ENCODE assay signal across 8 cellular contexts in genomic region chrX:74535211-74535621, GRCh38.
DNase-seq lines count a peak whose midpoint lies in the region; FAIRE-seq and TF ChIP-seq lines count a peak whose summit lies in the region.

No MANE protein-coding gene starts in this region.

- no peak for FAIRE-seq in GM12892 (lab: Jason Lieb, UNC)

- H4K20me1 ChIP-seq in DOHH2 (ENCODE audit: control insufficient read depth, insufficient read depth, low read depth, low read length): no peaks in the 10 kb centered on the region

- H3F3A ChIP-seq in DOHH2 (ENCODE audit: control insufficient read depth, insufficient read depth): no peaks in the 10 kb centered on the region

- POLR2A ChIA-PET in HEK293 (lab: Yijun Ruan, JAX): interaction anchor here (0.7 to 0.8 kb wide), 2 partner anchors 114 to 153 kb away, joined by 3 read pairs; partner anchors contain the start of gene SLC16A2

- no peaks in the 10 kb centered on the region for H3K36me3 ChIP-seq in DOHH2 (ENCODE audit: control insufficient read depth, low read length)
- H3K36me3 ChIP-seq in HEK293 (ENCODE audit: control insufficient read depth in 2 of 2, insufficient read depth in 1 of 2, low read length in 2 of 2): peaks cover 0 to 8% of the 10 kb centered on the region in 2 experiments; a peak in 1 of 3 replicates
- peaks cover 5% of the 10 kb centered on the region for H3K36me3 ChIP-seq in skeletal muscle satellite cell (ENCODE audit: insufficient read depth, low read length)

- no peak overlapping the region for H3K27ac ChIP-seq in DOHH2 (ENCODE audit: low read depth, low read length)
- peak overlapping the region; percentile 90 for H3K27ac ChIP-seq in HEK293 (ENCODE audit: extremely low read depth, low read depth, low read length)

- H3K4me3 ChIP-seq in DOHH2 (ENCODE audit: low read length) (peak overlapping the region; percentile 39; the same call in 1 of the 2 replicates), HEK293 (ENCODE audit: low read depth, low read length) (peak overlapping the region; percentile 33), iPS-18c (ENCODE audit: insufficient read depth, low read depth, low read length) (peak overlapping the region; percentile 42; the same call in 1 of the 2 replicates), skeletal muscle satellite cell (ENCODE audit: low read length) (peak overlapping the region; percentile 52)

- H3K27me3 ChIP-seq in DOHH2 (ENCODE audit: control insufficient read depth, low read length): peaks cover 12% of the 10 kb centered on the region
- H3K27me3 ChIP-seq in skeletal muscle satellite cell (ENCODE audit: control insufficient read depth, insufficient read depth, low read length): no peaks in the 10 kb centered on the region

- in situ Hi-C loops in T47D (cut with HindIII; ENCODE audit: low pct_unique_long_range_greater_than_20kb, low sequenced_read_pairs): no loop called here

- CTCF ChIA-PET in HEK293 (lab: Yijun Ruan, JAX): interaction anchor here (0.6 to 3.0 kb wide), 13 partner anchors 10 to 156 kb away, joined by 3 to 18 read pairs (median 4); no protein-coding TSS in a partner anchor

- peak; percentile 1 for DNase-seq in NCI-H774 (lab: John Stamatoyannopoulos, UW)
- DNase-seq in T47D (ENCODE audit: low read depth in 1 of 2, low spot score in 1 of 2): peak; percentile 28 to 58
- no peak for DNase-seq in GM12892 (ENCODE audit: insufficient read length)
- DNase-seq in activated CD8-positive, alpha-beta memory T cell treated with anti-CD3 and anti-CD28 coated beads for 24 hours: no peak

- TF ChIP-seq POLR2A in GM12892 (IDR thresholded peaks at IDR 0.05; ENCODE audit: low read depth, low read length): no peak

- TF ChIP-seq CTCF in DOHH2 (IDR thresholded peaks at IDR 0.05; ENCODE audit: low read depth, low read length, poor library complexity, severe bottlenecking) (no peak), HEK293 (tag by site-specific recombination; IDR thresholded peaks at IDR 0.05) (no peak)

- H3K9ac ChIP-seq in skeletal muscle satellite cell (ENCODE audit: low read depth, low read length): peak overlapping the region; percentile 78

- H3K4me1 ChIP-seq in DOHH2 (ENCODE audit: control insufficient read depth, low read length): no peaks in the 10 kb centered on the region; the same call in 1 of the 2 replicates
- H3K4me1 ChIP-seq in HEK293 (ENCODE audit: control insufficient read depth, insufficient read depth, low read length): peaks cover 7% of the 10 kb centered on the region; the same call in 1 of the 2 replicates
- H3K4me1 ChIP-seq in skeletal muscle satellite cell (ENCODE audit: control insufficient read depth, insufficient read depth, low read length): peaks cover 18% of the 10 kb centered on the region

- H3K4me2 ChIP-seq in DOHH2 (ENCODE audit: low read length): peak overlapping the region; percentile 55; the same call in 1 of the 2 replicates
- H3K4me2 ChIP-seq in skeletal muscle satellite cell (ENCODE audit: low read length): peak overlapping the region; percentile 87

- H3K9me3 ChIP-seq in DOHH2 (ENCODE audit: control insufficient read depth, insufficient read depth, low read length): no peaks in the 10 kb centered on the region
- H3K9me3 ChIP-seq in HEK293 (ENCODE audit: control insufficient read depth, insufficient read depth, low read depth, low read length): no peaks in the 10 kb centered on the region; the same call in 1 of the 2 replicates
- H3K9me3 ChIP-seq in iPS-18c (ENCODE audit: control insufficient read depth, insufficient read depth, low read length): peaks cover 14% of the 10 kb centered on the region
- no peaks in the 10 kb centered on the region for H3K9me3 ChIP-seq in skeletal muscle satellite cell (replicated peaks; ENCODE audit: low read length)

- H3K9me2 ChIP-seq in DOHH2 (replicated peaks; ENCODE audit: control insufficient read depth, low read length): no peaks in the 10 kb centered on the region

- no peaks in the 10 kb centered on the region for H3K79me2 ChIP-seq in DOHH2 (ENCODE audit: control insufficient read depth, low read length)

TF ChIP-seq in HEK293, 187 proteins besides CTCF, POLR2A, EP300 and RAD21:
- TF ChIP-seq ZNF664 (tag by site-specific recombination; IDR thresholded peaks at IDR 0.05) (no peak), EGR2 (tag by site-specific recombination; IDR thresholded peaks at IDR 0.05; ENCODE audit: low read depth) (no peak), TSHZ1 (tag by site-specific recombination; IDR thresholded peaks at IDR 0.05; ENCODE audit: borderline replicate concordance) (no peak), HOXC10 (CRISPR knock-in tag; IDR thresholded peaks at IDR 0.05) (no peak), ZNF626 (tag by site-specific recombination; IDR thresholded peaks at IDR 0.05) (no peak), KLF16 (tag by site-specific recombination; IDR thresholded peaks at IDR 0.05) (no peak), ZNF140 (tag by site-specific recombination; IDR thresholded peaks at IDR 0.05) (no peak), OSR2 (tag by site-specific recombination; IDR thresholded peaks at IDR 0.05) (0 out of 2 replicates have a peak, but pooled peaks have one; percentile 16), ZNF16 (tag by site-specific recombination; IDR thresholded peaks at IDR 0.05; ENCODE audit: low read depth) (no peak), ZNF654 (tag by site-specific recombination; IDR thresholded peaks at IDR 0.05; ENCODE audit: low read depth) (peak; percentile 58), BCL11A (tag by site-specific recombination; IDR thresholded peaks at IDR 0.05; ENCODE audit: low read depth) (no peak), ZNF202 (tag by site-specific recombination; IDR thresholded peaks at IDR 0.05; ENCODE audit: borderline replicate concordance) (no peak), ZNF157 (tag by site-specific recombination; IDR thresholded peaks at IDR 0.05) (no peak), ZNF184 (tag by site-specific recombination; IDR thresholded peaks at IDR 0.05) (no peak), ZNF423 (tag by site-specific recombination; IDR thresholded peaks at IDR 0.05) (no peak), ZNF266 (tag by site-specific recombination; IDR thresholded peaks at IDR 0.05; ENCODE audit: low read depth) (no peak), ZNF138 (tag by site-specific recombination; IDR thresholded peaks at IDR 0.05; ENCODE audit: borderline replicate concordance) (no peak)

Comparison
In these comparisons a context has a peak if more than half of its experiments do, and no peak if none do; other contexts are left out.
1. DNase-seq: peak in NCI-H774 (single experiment) and T47D (2 of 2); none in GM12892 (single experiment) and activated CD8-positive, alpha-beta memory T cell treated with anti-CD3 and anti-CD28 coated beads for 24 hours (single experiment).
2. Peak in every context shown above with its lines, with median percentiles within 50 percentile points of each other: H3K4me3 ChIP-seq.